18 cellular contexts compared by ENCODE assay signal in genomic region chr1:184646824-184647223, GRCh38.
"Had no signal": no experiment of that assay in that cellular context is flagged by ENCODE, and none has a peak within 500 bp of the region (broad histone marks: within the 10 kb centered on the region; RNA-seq: fewer than 3 reads in every experiment).

No MANE protein-coding gene starts in this region.

- DNase-seq: activated CD4-positive, alpha-beta T cell treated with anti-CD3 and anti-CD28 coated beads for 4 hours; activated CD4-positive, alpha-beta T cell treated with anti-CD3 and anti-CD28 coated beads, Interleukin-2, amount 50 U/mL, for 4 hours; activated CD4-positive, CD25-positive, alpha-beta regulatory T cell; activated CD8-positive, alpha-beta memory T cell treated with anti-CD3 and anti-CD28 coated beads for 24 hours; activated effector memory CD4-positive, alpha-beta T cell treated with anti-CD3 and anti-CD28 coated beads, Interleukin-2, amount 50 U/mL, for 16 hours; activated naive CD4-positive, alpha-beta T cell treated with anti-CD3 and anti-CD28 coated beads for 36 hours; activated naive CD8-positive, alpha-beta T cell treated with anti-CD3 and anti-CD28 coated beads for 36 hours; effector CD8-positive, alpha-beta T cell; heart left ventricle; hypothalamus; natural killer cell; posterior cingulate gyrus; stimulated activated CD4-positive, alpha-beta T cell treated with anti-CD3 and anti-CD28 coated beads, Interleukin-15, amount 100 ng/mL, for 24 hours; stimulated activated CD4-positive, alpha-beta T cell treated with anti-CD3 and anti-CD28 coated beads, Interleukin-2, amount 100 ng/mL, for 24 hours; stimulated activated naive CD4-positive, alpha-beta T cell; testis; upper lobe of left lung had no signal

- H3K4me3 ChIP-seq: heart left ventricle, SK-N-MC, testis, upper lobe of left lung had no signal

- ATAC-seq: natural killer cell had no signal

- H3K9me3 ChIP-seq: heart left ventricle, testis, upper lobe of left lung had no signal

- H3K27ac ChIP-seq: heart left ventricle, SK-N-MC, testis, upper lobe of left lung had no signal

- H3K27me3 ChIP-seq: heart left ventricle, testis, upper lobe of left lung had no signal

- H3K4me1 ChIP-seq: testis had no signal

- H3K36me3 ChIP-seq: heart left ventricle, upper lobe of left lung had no signal
